Comparison of ENCODE assay signal across 8 cellular contexts in the genomic region with DNA sequence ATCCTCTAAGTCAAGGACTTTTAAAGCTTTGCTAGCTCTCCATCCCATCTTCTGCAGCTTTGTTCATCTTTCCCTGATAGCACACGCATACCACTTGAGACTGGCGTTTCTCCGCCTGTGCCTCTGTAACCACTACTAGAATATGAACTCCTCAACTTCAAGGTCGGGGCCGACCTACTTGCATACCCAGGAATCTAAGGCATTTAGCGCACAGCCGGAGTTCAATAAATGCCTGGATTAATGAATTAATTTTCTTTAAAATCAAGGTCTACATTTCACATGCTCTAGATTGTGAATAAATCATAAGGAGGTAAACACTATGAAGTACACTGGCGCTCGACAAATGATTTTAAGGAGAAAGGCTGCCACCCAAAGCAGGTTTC.
A peak's percentile ranks its signal among the peaks of the same experiment; 100 is the strongest.
DNase-seq lines count a peak whose midpoint lies in the region; ATAC-seq and TF ChIP-seq lines count a peak whose summit lies in the region.

No MANE protein-coding gene starts in this region.

- TF ChIP-seq POLR2A in tibial nerve (IDR thresholded peaks at IDR 0.05), result no peak

- H3K36me3 ChIP-seq in left lung (no peaks in the 10 kb centered on the region), tibial nerve (no peaks in the 10 kb centered on the region)

- H3K4me3 Mint-ChIP-seq in activated T-cell treated with anti-CD3 and anti-CD28 coated beads, Interleukin-2, amount 50 U/mL, for 24 hours, result peak overlapping the region; percentile 64
- peak overlapping the region; percentile 82 for H3K4me3 Mint-ChIP-seq in activated naive CD8-positive, alpha-beta T cell treated with anti-CD3 and anti-CD28 coated beads, Interleukin-2, amount 10 ng/mL, durations not matched to agents 7 days and 5 days

- 4% methylated on average over 9 of the region's 9 CpGs for WGBS in tibial nerve, 2 donors

- H3K4me3 ChIP-seq in left lung (peak overlapping the region; percentile 28 to 45), tibial nerve (peak overlapping the region; percentile 25 to 54 (median 38))

- peaks cover 14% of the 10 kb centered on the region for H3K4me1 Mint-ChIP-seq in activated T-cell treated with anti-CD3 and anti-CD28 coated beads, Interleukin-2, amount 50 U/mL, for 24 hours (ENCODE audit: low read depth)
- peaks cover 11% of the 10 kb centered on the region for H3K4me1 Mint-ChIP-seq in activated naive CD8-positive, alpha-beta T cell treated with anti-CD3 and anti-CD28 coated beads, Interleukin-2, amount 10 ng/mL, durations not matched to agents 7 days and 5 days

- ATAC-seq in activated naive CD8-positive, alpha-beta T cell treated with anti-CD3 and anti-CD28 coated beads, Interleukin-2, amount 10 ng/mL, durations not matched to agents 7 days and 5 days (ENCODE audit: low read depth), result no peak
- peak; percentile 5 for ATAC-seq in left lung

- H3K27ac ChIP-seq in left lung (peak overlapping the region; percentile 43 to 77), tibial nerve (peak overlapping the region; percentile 47 to 81 (median 72))

- no peaks in the 10 kb centered on the region for H3K36me3 Mint-ChIP-seq in activated T-cell treated with anti-CD3 and anti-CD28 coated beads, Interleukin-2, amount 50 U/mL, for 24 hours (ENCODE audit: low read depth)
- no peaks in the 10 kb centered on the region for H3K36me3 Mint-ChIP-seq in activated naive CD8-positive, alpha-beta T cell treated with anti-CD3 and anti-CD28 coated beads, Interleukin-2, amount 10 ng/mL, durations not matched to agents 7 days and 5 days

- H3K27me3 Mint-ChIP-seq in activated T-cell treated with anti-CD3 and anti-CD28 coated beads, Interleukin-2, amount 50 U/mL, for 24 hours, result peaks cover 4% of the 10 kb centered on the region
- H3K27me3 Mint-ChIP-seq in activated naive CD8-positive, alpha-beta T cell treated with anti-CD3 and anti-CD28 coated beads, Interleukin-2, amount 10 ng/mL, durations not matched to agents 7 days and 5 days, result peaks cover 20% of the 10 kb centered on the region

- TF ChIP-seq EP300 in tibial nerve (IDR thresholded peaks at IDR 0.05), result no peak

- intact Hi-C loops in left lung (cut with DNase I), result no loop called here

- no peaks in the 10 kb centered on the region for H3K27me3 ChIP-seq in left lung
- H3K27me3 ChIP-seq in tibial nerve, result no peaks in the 10 kb centered on the region

- H3K27ac Mint-ChIP-seq in activated T-cell treated with anti-CD3 and anti-CD28 coated beads, Interleukin-2, amount 50 U/mL, for 24 hours, result no peak overlapping the region
- peak overlapping the region; percentile 6 for H3K27ac Mint-ChIP-seq in activated naive CD8-positive, alpha-beta T cell treated with anti-CD3 and anti-CD28 coated beads, Interleukin-2, amount 10 ng/mL, durations not matched to agents 7 days and 5 days

- H3K4me1 ChIP-seq in left lung (peaks cover 0 to 12% of the 10 kb centered on the region in 2 donors), tibial nerve (peaks cover 0 to 12% (median 2%) of the 10 kb centered on the region in 4 donors)

- POLR2A ChIA-PET in activated naive CD8-positive, alpha-beta T cell treated with anti-CD3 and anti-CD28 coated beads, Interleukin-2, amount 10 ng/mL, durations not matched to agents 7 days and 5 days (lab: Charles Lee), result interaction anchor here (1.3 to 1.4 kb wide), 3 partner anchors 88 to 145 kb away, joined by 4 to 5 read pairs (median 5); a partner anchor contains a TSS

- H3K9me3 Mint-ChIP-seq in activated T-cell treated with anti-CD3 and anti-CD28 coated beads, Interleukin-2, amount 50 U/mL, for 24 hours, result no peaks in the 10 kb centered on the region
- H3K9me3 Mint-ChIP-seq in activated naive CD8-positive, alpha-beta T cell treated with anti-CD3 and anti-CD28 coated beads, Interleukin-2, amount 10 ng/mL, durations not matched to agents 7 days and 5 days, result no peaks in the 10 kb centered on the region

- TF ChIP-seq CTCF in left lung (IDR thresholded peaks at IDR 0.05) (no peak), tibial nerve (IDR thresholded peaks at IDR 0.05) (no peak)

- H3K9me3 ChIP-seq in left lung (no peaks in the 10 kb centered on the region), tibial nerve (no peaks in the 10 kb centered on the region)

- no peak for DNase-seq in activated T-cell treated with anti-CD3 and anti-CD28 coated beads, Interleukin-2, amount 50 U/mL, for 24 hours
- DNase-seq in activated T-cell treated with anti-CD3 and anti-CD28 coated beads, Interleukin-2, amount 50 U/mL, for 48 hours, result no peak
- no peak for DNase-seq in activated naive CD8-positive, alpha-beta T cell treated with anti-CD3 and anti-CD28 coated beads, Interleukin-2, amount 10 ng/mL, durations not matched to agents 7 days and 5 days
- no peak for DNase-seq in left lung
- DNase-seq in tibial nerve (ENCODE audit: low spot score in 2 of 2), result no peak
- no peak for DNase-seq in HPDE6-E6E7 (ENCODE audit: extremely low spot score)
- DNase-seq in germinal center (ENCODE audit: low spot score), result no peak
- no peak for DNase-seq in NCI-H2196 treated with DMSO at 0.1 percent for 48 hours (lab: John Stamatoyannopoulos, UW; ENCODE audit: unreplicated experiment)
